1 cellular context compared by ENCODE assay signal in genomic region chr3:5666455-5666854, GRCh38.
TF ChIP-seq lines count a peak whose summit lies in the region.

No MANE protein-coding gene starts in this region.

TF ChIP-seq in K562, 482 proteins besides CTCF, POLR2A, EP300 and RAD21 (continued from another document):
- TF ChIP-seq HMBOX1 (IDR thresholded peaks at IDR 0.05) = no peak
- TF ChIP-seq WHSC1 (IDR thresholded peaks at IDR 0.05; ENCODE audit: low read length) = no peak
- no peak for TF ChIP-seq E2F8 (IDR thresholded peaks at IDR 0.05; ENCODE audit: low read depth, partially characterized antibody)
- TF ChIP-seq SRSF7 (optimal IDR thresholded peaks at IDR 0.05; ENCODE audit: low read depth, low read length) = no peak
- no peak for TF ChIP-seq ARNT (IDR thresholded peaks at IDR 0.05)
- TF ChIP-seq SIX5 (IDR thresholded peaks at IDR 0.05; ENCODE audit: borderline replicate concordance in 1 of 2, insufficient read depth in 1 of 2, low read depth in 1 of 2, low read length in 2 of 2) = no peak
- TF ChIP-seq CTBP1 (IDR thresholded peaks at IDR 0.05; ENCODE audit: borderline replicate concordance) = no peak
- TF ChIP-seq NRF1 (conservative IDR thresholded peaks at IDR 0.05 in 1 of 2, IDR thresholded peaks at IDR 0.05 in 1 of 2) = no peak
- TF ChIP-seq ILK (tag; IDR thresholded peaks at IDR 0.05; ENCODE audit: borderline replicate concordance, low read depth) = no peak
- TF ChIP-seq SRSF3 (IDR thresholded peaks at IDR 0.05; ENCODE audit: insufficient read depth, low read length) = no peak
- 0 out of 2 replicates have a peak, but pooled peaks have one; percentile 50 for TF ChIP-seq CBX1 (IDR thresholded peaks at IDR 0.05; ENCODE audit: low read depth)
- no peak for TF ChIP-seq DDX20 (tag; IDR thresholded peaks at IDR 0.05; ENCODE audit: low read depth)
- peak; percentile 87 for TF ChIP-seq TRIM28 (IDR thresholded peaks at IDR 0.05)
- no peak for TF ChIP-seq ZNF589 (CRISPR knock-in tag; IDR thresholded peaks at IDR 0.05; ENCODE audit: low read depth)
- TF ChIP-seq E2F3 (CRISPR knock-in tag; IDR thresholded peaks at IDR 0.05) = no peak
- no peak for TF ChIP-seq SIN3A (IDR thresholded peaks at IDR 0.05; ENCODE audit: borderline replicate concordance in 2 of 2, control insufficient read depth in 1 of 2, low read depth in 2 of 2, low read length in 2 of 2)
- TF ChIP-seq ZNF224 (CRISPR knock-in tag; IDR thresholded peaks at IDR 0.05) = no peak
- no peak for TF ChIP-seq FOSL1 (tag; conservative IDR thresholded peaks at IDR 0.05)
- no peak for TF ChIP-seq FOXP4 (CRISPR knock-in tag; IDR thresholded peaks at IDR 0.05; ENCODE audit: borderline replicate concordance)
- no peak for TF ChIP-seq LEF1 (IDR thresholded peaks at IDR 0.05)
- no peak for TF ChIP-seq TBL1XR1 (IDR thresholded peaks at IDR 0.05; ENCODE audit: low read length in 2 of 2)
- no peak for TF ChIP-seq TFAM (CRISPR knock-in tag; conservative IDR thresholded peaks at IDR 0.05)
- no peak for TF ChIP-seq MTA1 (IDR thresholded peaks at IDR 0.05; ENCODE audit: borderline replicate concordance)
- TF ChIP-seq ZNF347 (CRISPR knock-in tag; IDR thresholded peaks at IDR 0.05; ENCODE audit: low read depth) = no peak
